ENCODE assay signal across 19 cellular contexts in the genomic region with DNA sequence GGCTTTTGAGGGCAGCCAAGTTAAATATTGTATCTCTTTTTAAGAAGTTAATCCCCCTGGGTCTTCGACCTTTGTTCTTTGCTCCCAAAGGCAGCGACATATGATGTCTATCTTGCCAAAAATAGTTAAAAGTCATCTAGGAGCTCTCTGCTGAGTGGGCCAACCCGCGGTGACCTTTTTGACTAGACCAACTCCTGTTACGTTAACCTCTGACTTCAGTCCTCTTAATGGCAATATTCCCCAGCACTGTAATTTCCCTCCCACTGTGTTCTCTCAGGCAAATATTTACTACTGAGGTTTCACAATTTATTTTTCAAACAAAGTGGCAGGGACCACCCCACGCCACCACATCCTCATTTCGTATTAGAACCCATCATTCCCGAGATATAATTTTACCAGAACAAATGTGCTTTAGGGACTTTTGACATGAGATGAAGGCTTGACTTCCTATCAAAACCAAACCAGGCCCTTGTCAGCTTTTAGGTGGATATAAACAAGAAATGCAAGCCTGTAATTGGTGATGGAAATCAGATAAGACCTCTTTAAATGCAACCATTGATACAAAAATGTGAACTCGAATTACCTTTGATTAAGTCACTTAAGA.
"Had no signal": no experiment of that assay in that cellular context is flagged by ENCODE, and none has a peak within 500 bp of the region (broad histone marks: within the 10 kb centered on the region; RNA-seq: fewer than 3 reads in every experiment).

No MANE protein-coding gene starts in this region.

- H3K9me3 ChIP-seq: gastrocnemius medialis, ovary, sigmoid colon, stomach had no signal

- H3K27ac Mint-ChIP-seq: activated CD4-positive, alpha-beta memory T cell treated with anti-CD3 and anti-CD28 coated beads, Interleukin-2, amount 10 ng/mL, durations not matched to agents 7 days and 5 days; activated CD8-positive, alpha-beta memory T cell treated with anti-CD3 and anti-CD28 coated beads, Interleukin-2, amount 10 ng/mL, durations not matched to agents 7 days and 5 days; activated naive CD8-positive, alpha-beta T cell treated with anti-CD3 and anti-CD28 coated beads for 36 hours; dendritic cell treated with granulocyte-macrophage colony-stimulating factor and Interleukin-4, amounts not matched to agents 40 ng/mL and 50 ng/mL, for 4 days; stimulated activated effector memory CD8-positive, alpha-beta T cell treated with anti-CD3 and anti-CD28 coated beads, Interleukin-12 subunit alpha, Interleukin-12 subunit beta, amount 100 ng/mL, for 72 hours had no signal

- H3K27me3 ChIP-seq: gastrocnemius medialis, ovary, sigmoid colon, stomach had no signal

- ATAC-seq: activated CD8-positive, alpha-beta memory T cell treated with anti-CD3 and anti-CD28 coated beads, Interleukin-2, amount 10 ng/mL, durations not matched to agents 7 days and 5 days; esophagus mucosa; gastrocnemius medialis; stimulated activated effector memory CD8-positive, alpha-beta T cell treated with anti-CD3 and anti-CD28 coated beads, Interleukin-12 subunit alpha, Interleukin-12 subunit beta, amount 100 ng/mL, for 72 hours had no signal

- H3K4me1 ChIP-seq: gastrocnemius medialis, left ventricle myocardium inferior, sigmoid colon, stomach had no signal

- H3K36me3 ChIP-seq: gastrocnemius medialis, left ventricle myocardium inferior, ovary, sigmoid colon, stomach had no signal

- H3K4me1 Mint-ChIP-seq: activated CD4-positive, alpha-beta memory T cell treated with anti-CD3 and anti-CD28 coated beads, Interleukin-2, amount 10 ng/mL, durations not matched to agents 7 days and 5 days; activated CD8-positive, alpha-beta memory T cell treated with anti-CD3 and anti-CD28 coated beads, Interleukin-2, amount 10 ng/mL, durations not matched to agents 7 days and 5 days; activated naive CD8-positive, alpha-beta T cell treated with anti-CD3 and anti-CD28 coated beads for 36 hours; stimulated activated effector memory CD8-positive, alpha-beta T cell treated with anti-CD3 and anti-CD28 coated beads, Interleukin-12 subunit alpha, Interleukin-12 subunit beta, amount 100 ng/mL, for 72 hours had no signal

- H3K27me3 Mint-ChIP-seq: activated CD4-positive, alpha-beta memory T cell treated with anti-CD3 and anti-CD28 coated beads, Interleukin-2, amount 10 ng/mL, durations not matched to agents 7 days and 5 days; activated CD8-positive, alpha-beta memory T cell treated with anti-CD3 and anti-CD28 coated beads, Interleukin-2, amount 10 ng/mL, durations not matched to agents 7 days and 5 days; activated naive CD8-positive, alpha-beta T cell treated with anti-CD3 and anti-CD28 coated beads for 36 hours; dendritic cell treated with granulocyte-macrophage colony-stimulating factor and Interleukin-4, amounts not matched to agents 40 ng/mL and 50 ng/mL, for 4 days had no signal

- H3K4me3 Mint-ChIP-seq: activated CD4-positive, alpha-beta memory T cell treated with anti-CD3 and anti-CD28 coated beads, Interleukin-2, amount 10 ng/mL, durations not matched to agents 7 days and 5 days; activated CD8-positive, alpha-beta memory T cell treated with anti-CD3 and anti-CD28 coated beads, Interleukin-2, amount 10 ng/mL, durations not matched to agents 7 days and 5 days; activated naive CD8-positive, alpha-beta T cell treated with anti-CD3 and anti-CD28 coated beads for 36 hours; dendritic cell treated with granulocyte-macrophage colony-stimulating factor and Interleukin-4, amounts not matched to agents 40 ng/mL and 50 ng/mL, for 4 days; neural crest cell; stimulated activated effector memory CD8-positive, alpha-beta T cell treated with anti-CD3 and anti-CD28 coated beads, Interleukin-12 subunit alpha, Interleukin-12 subunit beta, amount 100 ng/mL, for 72 hours had no signal

- H3K36me3 Mint-ChIP-seq: activated CD8-positive, alpha-beta memory T cell treated with anti-CD3 and anti-CD28 coated beads, Interleukin-2, amount 10 ng/mL, durations not matched to agents 7 days and 5 days; activated naive CD8-positive, alpha-beta T cell treated with anti-CD3 and anti-CD28 coated beads for 36 hours; stimulated activated effector memory CD8-positive, alpha-beta T cell treated with anti-CD3 and anti-CD28 coated beads, Interleukin-12 subunit alpha, Interleukin-12 subunit beta, amount 100 ng/mL, for 72 hours had no signal

- H3K27ac ChIP-seq: gastrocnemius medialis, left ventricle myocardium inferior, ovary, sigmoid colon, stomach had no signal

- DNase-seq: activated CD4-positive, alpha-beta memory T cell treated with anti-CD3 and anti-CD28 coated beads, Interleukin-2, amount 10 ng/mL, durations not matched to agents 7 days and 5 days; activated CD4-positive, alpha-beta T cell treated with anti-CD3 and anti-CD28 coated beads for 48 hours; activated CD4-positive, CD25-positive, alpha-beta regulatory T cell; activated CD8-positive, alpha-beta memory T cell treated with anti-CD3 and anti-CD28 coated beads, Interleukin-2, amount 10 ng/mL, durations not matched to agents 7 days and 5 days; activated naive CD8-positive, alpha-beta T cell treated with anti-CD3 and anti-CD28 coated beads for 36 hours; amniotic stem cell; effector CD8-positive, alpha-beta T cell; gastrocnemius medialis; head of caudate nucleus; left ventricle myocardium inferior; ovary; sigmoid colon; stimulated activated CD4-positive, alpha-beta T cell treated with anti-CD3 and anti-CD28 coated beads, Interleukin-4, amount 100 ng/mL, for 24 hours; stomach; trophoblast cell had no signal

- H3K4me3 ChIP-seq: gastrocnemius medialis, left ventricle myocardium inferior, ovary, sigmoid colon, stomach had no signal
